ENCODE assay signal across 19 cellular contexts in genomic region chr1:111496398-111496797, GRCh38. TPM values are rescaled to one million over a fixed set of nuclear protein-coding genes. Genes with fewer than 3 reads are reported as not detected.
DNase-seq lines count a peak whose midpoint lies in the region; ATAC-seq, FAIRE-seq and TF ChIP-seq lines count a peak whose summit lies in the region.
"Had no signal": no experiment of that assay in that cellular context is flagged by ENCODE, and none has a peak within 500 bp of the region (broad histone marks: within the 10 kb centered on the region; RNA-seq: fewer than 3 reads in every experiment).

No MANE protein-coding gene starts in this region.

- no peak for TF ChIP-seq RAD21 in GM12878 (IDR thresholded peaks at IDR 0.05; ENCODE audit: insufficient read depth, low read depth, low read length)

- peak; percentile 73 to 83 for ATAC-seq in activated T-cell treated with anti-CD3 and anti-CD28 coated beads, Interleukin-2, amount 50 U/mL, for 4 hours
- ATAC-seq in activated B cell treated with CpG ODN at 0.5 μM for 24 hours (ENCODE audit: low read depth) (peak; percentile 21), GM12878 (peak; percentile 79), GM19035 (IDR thresholded peaks at IDR 0.05; ENCODE audit: unreplicated experiment) (no peak)

- no peaks in the 10 kb centered on the region for H3K36me3 ChIP-seq in GM12878 (ENCODE audit: control insufficient read depth in 2 of 2, insufficient read depth in 2 of 2, low read length in 1 of 2)

- H3K4me2 ChIP-seq in GM12878 (ENCODE audit: control insufficient read depth, insufficient read depth), result no peak overlapping the region
- H3K4me2 ChIP-seq: PC-9 had no signal

- no peaks in the 10 kb centered on the region for H4K20me1 ChIP-seq in GM12878 (ENCODE audit: control insufficient read depth, insufficient read depth)

- peaks cover 16% of the 10 kb centered on the region; the same call in 1 of the 2 replicates for H3K4me1 ChIP-seq in GM12878 (ENCODE audit: control insufficient read depth, insufficient read depth, low read length)
- H3K4me1 ChIP-seq: Caco-2 had no signal

- POLR2A ChIA-PET in activated B cell treated with CpG ODN at 0.5 μM for 24 hours (lab: Charles Lee), result interaction anchor here (2.5 to 4.8 kb wide), 2 partner anchors 11 to 19 kb away, joined by 6 to 42 read pairs; no protein-coding TSS in a partner anchor
- POLR2A ChIA-PET in GM12878 (lab: Charles Lee), result interaction anchor here (1.3 to 1.4 kb wide), 2 partner anchors 14 to 20 kb away, joined by 3 to 4 read pairs; no protein-coding TSS in a partner anchor

- H3K27me3 ChIP-seq in GM12878 (replicated peaks in 1 of 2; ENCODE audit: control insufficient read depth in 2 of 2, insufficient read depth in 2 of 2, low read length in 1 of 2), result no peaks in the 10 kb centered on the region

- peaks cover 15% of the 10 kb centered on the region for H3K9me3 ChIP-seq in GM12878 (replicated peaks; ENCODE audit: control insufficient read depth, insufficient read depth, low read length)
- H3K9me3 ChIP-seq: Caco-2 had no signal

- SMC1A ChIA-PET in GM12878 (lab: Charles Lee; ENCODE audit: uncharacterized antibody, unreplicated experiment), result interaction anchor here (0.7 to 5.4 kb wide), 4 partner anchors 12 to 253 kb away, joined by 3 to 46 read pairs (median 4); no protein-coding TSS in a partner anchor

- H3K36me3 Mint-ChIP-seq in activated T-cell treated with anti-CD3 and anti-CD28 coated beads, Interleukin-2, amount 50 U/mL, for 4 hours (ENCODE audit: insufficient read depth), result no peaks in the 10 kb centered on the region
- no peaks in the 10 kb centered on the region for H3K36me3 Mint-ChIP-seq in activated B cell treated with CpG ODN at 0.5 μM for 24 hours (ENCODE audit: low read depth)
- H3K36me3 Mint-ChIP-seq in stimulated activated naive CD8-positive, alpha-beta T cell treated with anti-CD3 and anti-CD28 coated beads, Interleukin-15, Interleukin-2, amounts not matched to agents 100 ng/mL and 50 ng/mL, for 24 hours (ENCODE audit: low read depth), result peaks cover 8% of the 10 kb centered on the region
- H3K36me3 Mint-ChIP-seq: IgD-negative memory B cell had no signal

- peak overlapping the region; percentile 58 for H3K27ac ChIP-seq in GM12878 (ENCODE audit: control insufficient read depth, insufficient read depth)
- H3K27ac ChIP-seq: PC-9 had no signal

- no peak overlapping the region for H3K27ac Mint-ChIP-seq in activated B cell treated with CpG ODN at 0.5 μM for 24 hours
- H3K27ac Mint-ChIP-seq in stimulated activated naive CD8-positive, alpha-beta T cell treated with anti-CD3 and anti-CD28 coated beads, Interleukin-15, Interleukin-2, amounts not matched to agents 100 ng/mL and 50 ng/mL, for 24 hours, result peak overlapping the region; percentile 69
- H3K27ac Mint-ChIP-seq: IgD-negative memory B cell had no signal

- no peaks in the 10 kb centered on the region for H3K27me3 Mint-ChIP-seq in activated T-cell treated with anti-CD3 and anti-CD28 coated beads, Interleukin-2, amount 50 U/mL, for 4 hours (ENCODE audit: low read depth)
- H3K27me3 Mint-ChIP-seq in activated B cell treated with CpG ODN at 0.5 μM for 24 hours, result no peaks in the 10 kb centered on the region
- no peaks in the 10 kb centered on the region for H3K27me3 Mint-ChIP-seq in stimulated activated naive CD8-positive, alpha-beta T cell treated with anti-CD3 and anti-CD28 coated beads, Interleukin-15, Interleukin-2, amounts not matched to agents 100 ng/mL and 50 ng/mL, for 24 hours
- H3K27me3 Mint-ChIP-seq: IgD-negative memory B cell had no signal

- intact Hi-C loops in activated B cell treated with CpG ODN at 0.5 μM for 24 hours (cut with micrococcal nuclease) (no loop called here), GM12878 (cut with micrococcal nuclease; ENCODE audit: unreplicated experiment) (no loop called here)

- no peak overlapping the region for H3K9ac ChIP-seq in GM12878 (ENCODE audit: control insufficient read depth, insufficient read depth, low read length)

- RAD21 ChIA-PET in GM12878 (lab: Charles Lee; ENCODE audit: unreplicated experiment), result interaction anchor here (0.9 to 2.9 kb wide), 4 partner anchors 11 to 218 kb away, joined by 3 to 14 read pairs (median 6); no protein-coding TSS in a partner anchor

- 72% methylated on average over 4 of the region's 4 CpGs for WGBS in GM12878 (ENCODE audit: insufficient coverage, insufficient replicate concordance, low lambda C conversion rate, missing lambda C conversion rate)

- no TSS peak for BruUV-seq in GM12878 (replicated peaks; lab: Mats Ljungman, UMichigan)

- no peak overlapping the region for H2AFZ ChIP-seq in GM12878 (ENCODE audit: control insufficient read depth, low read depth, low read length)
- H2AFZ ChIP-seq: PC-9 had no signal

- TF ChIP-seq CTCF in activated B cell treated with CpG ODN at 0.5 μM for 24 hours (IDR thresholded peaks at IDR 0.05) (no peak), GM12878 (IDR thresholded peaks at IDR 0.05 in 2 of 3, conservative IDR thresholded peaks at IDR 0.05 in 1 of 3; ENCODE audit: control insufficient read depth in 2 of 3, extremely low read depth in 1 of 3, insufficient read depth in 1 of 3, low read depth in 3 of 3, low read length in 3 of 3) (no peak)

- no peak overlapping the region for H3K4me3 ChIP-seq in GM12878
- H3K4me3 ChIP-seq: PC-9 had no signal

- no peak for FAIRE-seq in GM12878 (lab: Jason Lieb, UNC)
- FAIRE-seq: GM19239 had no signal

- CTCF ChIA-PET in activated B cell treated with CpG ODN at 0.5 μM for 24 hours (lab: Charles Lee) (interaction anchor here (1.1 to 1.6 kb wide), 2 partner anchors 11 to 14 kb away, joined by 3 to 5 read pairs; no protein-coding TSS in a partner anchor), GM12878 (lab: Yijun Ruan, JAX) (interaction anchor here (1.5 to 5.6 kb wide), 4 partner anchors 11 to 259 kb away, joined by 4 to 41 read pairs (median 4); no protein-coding TSS in a partner anchor)

- in situ Hi-C loops in GM12878 (cut with MboI), result loop anchor here (25.0 kb wide), 1 partner anchor 866 kb away; no protein-coding TSS in a partner anchor

- TF ChIP-seq EP300 in GM12878 (IDR thresholded peaks at IDR 0.05; ENCODE audit: borderline replicate concordance in 1 of 2, control insufficient read depth in 1 of 2, low read depth in 2 of 2, low read length in 2 of 2), result no peak

- no peak overlapping the region for H3K4me3 Mint-ChIP-seq in activated T-cell treated with anti-CD3 and anti-CD28 coated beads, Interleukin-2, amount 50 U/mL, for 4 hours
- H3K4me3 Mint-ChIP-seq in activated B cell treated with CpG ODN at 0.5 μM for 24 hours, result no peak overlapping the region
- peak overlapping the region; percentile 27 for H3K4me3 Mint-ChIP-seq in stimulated activated naive CD8-positive, alpha-beta T cell treated with anti-CD3 and anti-CD28 coated beads, Interleukin-15, Interleukin-2, amounts not matched to agents 100 ng/mL and 50 ng/mL, for 24 hours
- H3K4me3 Mint-ChIP-seq: CD14-positive monocyte, IgD-negative memory B cell had no signal

- DNase-seq in activated T-cell treated with anti-CD3 and anti-CD28 coated beads, Interleukin-2, amount 50 U/mL, for 4 hours, result no peak
- DNase-seq in activated T-cell treated with anti-CD3 and anti-CD28 coated beads, Interleukin-2, amount 50 U/mL, for 1 hour, result no peak
- DNase-seq in activated B cell treated with CpG ODN at 0.5 μM for 24 hours (no peak), GM12878 (ENCODE audit: low read depth, low spot score) (no peak), NCI-H2107 treated with DMSO at 0.1 percent for 48 hours (lab: John Stamatoyannopoulos, UW; ENCODE audit: unreplicated experiment) (no peak), NCI-H446 (lab: John Stamatoyannopoulos, UW) (no peak)
- DNase-seq: Caco-2, HCEC 1CT, NCI-H1048, NCI-H146, NCI-H226, PC-9 had no signal

- H3K4me1 Mint-ChIP-seq in activated T-cell treated with anti-CD3 and anti-CD28 coated beads, Interleukin-2, amount 50 U/mL, for 4 hours (ENCODE audit: low read depth), result peaks cover 21% of the 10 kb centered on the region
- peaks cover 17% of the 10 kb centered on the region for H3K4me1 Mint-ChIP-seq in activated B cell treated with CpG ODN at 0.5 μM for 24 hours
- peaks cover 38% of the 10 kb centered on the region for H3K4me1 Mint-ChIP-seq in stimulated activated naive CD8-positive, alpha-beta T cell treated with anti-CD3 and anti-CD28 coated beads, Interleukin-15, Interleukin-2, amounts not matched to agents 100 ng/mL and 50 ng/mL, for 24 hours (ENCODE audit: low read depth)

- H3K9me3 Mint-ChIP-seq in activated T-cell treated with anti-CD3 and anti-CD28 coated beads, Interleukin-2, amount 50 U/mL, for 4 hours, result peaks cover 13% of the 10 kb centered on the region
- peaks cover 4% of the 10 kb centered on the region for H3K9me3 Mint-ChIP-seq in activated B cell treated with CpG ODN at 0.5 μM for 24 hours
- peaks cover 22% of the 10 kb centered on the region for H3K9me3 Mint-ChIP-seq in stimulated activated naive CD8-positive, alpha-beta T cell treated with anti-CD3 and anti-CD28 coated beads, Interleukin-15, Interleukin-2, amounts not matched to agents 100 ng/mL and 50 ng/mL, for 24 hours

- no peaks in the 10 kb centered on the region for H3K79me2 ChIP-seq in GM12878 (ENCODE audit: control insufficient read depth, insufficient read depth, low read length)

- no peak for TF ChIP-seq POLR2A in GM12878 (IDR thresholded peaks at IDR 0.05; ENCODE audit: low read depth, low read length)

RNA-seq across cellular contexts. Expression of gene ADORA3, which starts 7.0 kb away (rescaled TPM):
- not detected for total RNA-seq in activated T-cell treated with anti-CD3 and anti-CD28 coated beads, Interleukin-2, amount 50 U/mL, for 4 hours
- total RNA-seq in activated B cell treated with CpG ODN at 0.5 μM for 24 hours (not detected in 2 replicates), GM12878 (2014; rRNA removed) (0.17 and 0.27 TPM in 2 replicates), GM12878 (2014; rRNA removed; fragmentation: Illumina TruSeq; extraction: Trizol) (0.18 and 0.32 TPM in 2 replicates), GM12878 (2021) (0.18 TPM in 1 of 2 replicates, not detected in the other)
- total RNA-seq in GM12878 (2013; cell fraction: nucleolus; rRNA removed), result not detected in 2 replicates
- 0.16 TPM for polyA plus RNA-seq in GM12878 (2011; ENCODE audit: low read depth)
- polyA plus RNA-seq in GM12878 (2011; rRNA removed) (0.20 and 0.88 TPM in 2 replicates), GM12878 (2014; fragmentation: Illumina TruSeq; extraction: Trizol) (0.29 TPM in 1 of 2 replicates, not detected in the other), GM12878 (2014; fragmentation: Nextera tagmentation; extraction: Ambion mirVana) (under 1 TPM in 1 of 2 experiments, not detected in 1; 0.18 TPM), GM12878 (2014; rRNA removed) (0.06 and 0.22 TPM in 2 replicates), GM12878 (2016; fragmentation: Nextera tagmentation; extraction: Ambion mirVana) (under 1 TPM in 1 of 2 experiments, not detected in 1; 0.14 TPM)
- 0.08 and 0.19 TPM in 2 replicates for polyA plus RNA-seq in GM12878 (2011; cell fraction: cytosol; rRNA removed)
- polyA plus RNA-seq in GM12878 (2011; cell fraction: nucleus; rRNA removed), result 0.21 and 0.67 TPM in 2 replicates
- 0.06 and 0.15 TPM in 2 replicates for polyA plus RNA-seq in GM12878 (2012)
- polyA minus RNA-seq in GM12878 (2011; rRNA and poly(A)+ RNA removed), result not detected in 2 replicates
- polyA minus RNA-seq in GM12878 (2011; cell fraction: cytosol; rRNA and poly(A)+ RNA removed), result not detected in 2 replicates
- polyA minus RNA-seq in GM12878 (2011; cell fraction: nucleus; rRNA and poly(A)+ RNA removed), result 0.24 and 0.29 TPM in 2 replicates
- total RNA-seq: A673, Caco-2, HT1080, PC-9 had no signal

RNA-seq across cellular contexts. Expression of gene TMIGD3, which starts 7.0 kb away (rescaled TPM):
- total RNA-seq in activated T-cell treated with anti-CD3 and anti-CD28 coated beads, Interleukin-2, amount 50 U/mL, for 4 hours, result not detected
- total RNA-seq in activated B cell treated with CpG ODN at 0.5 μM for 24 hours (not detected in 2 replicates), GM12878 (2014; rRNA removed) (0.17 TPM in 1 of 2 replicates, not detected in the other), GM12878 (2014; rRNA removed; fragmentation: Illumina TruSeq; extraction: Trizol) (not detected in 2 replicates), GM12878 (2021) (0.13 TPM in 1 of 2 replicates, not detected in the other)
- 0.35 TPM in 1 of 2 replicates, not detected in the other for total RNA-seq in GM12878 (2013; cell fraction: nucleolus; rRNA removed)
- not detected for polyA plus RNA-seq in GM12878 (2011; ENCODE audit: low read depth)
- polyA plus RNA-seq in GM12878 (2011; rRNA removed) (not detected in 2 replicates), GM12878 (2014; fragmentation: Illumina TruSeq; extraction: Trizol) (not detected in 2 replicates), GM12878 (2014; fragmentation: Nextera tagmentation; extraction: Ambion mirVana) (not detected), GM12878 (2014; rRNA removed) (0.11 TPM in 1 of 2 replicates, not detected in the other), GM12878 (2016; fragmentation: Nextera tagmentation; extraction: Ambion mirVana) (not detected)
- 0.07 TPM in 1 of 2 replicates, not detected in the other for polyA plus RNA-seq in GM12878 (2011; cell fraction: cytosol; rRNA removed)
- polyA plus RNA-seq in GM12878 (2011; cell fraction: nucleus; rRNA removed), result 0.10 and 0.13 TPM in 2 replicates
- polyA plus RNA-seq in GM12878 (2012), result not detected in 2 replicates
- 0.15 TPM in 1 of 2 replicates, not detected in the other for polyA minus RNA-seq in GM12878 (2011; rRNA and poly(A)+ RNA removed)
- not detected in 2 replicates for polyA minus RNA-seq in GM12878 (2011; cell fraction: cytosol; rRNA and poly(A)+ RNA removed)
- not detected in 2 replicates for polyA minus RNA-seq in GM12878 (2011; cell fraction: nucleus; rRNA and poly(A)+ RNA removed)
- total RNA-seq: A673, HT1080, PC-9 had no signal
- polyA plus RNA-seq: IgD-negative memory B cell had no signal

RNA-seq across cellular contexts. Expression of gene C1orf162, which starts 22.6 kb away (rescaled TPM):
- total RNA-seq in activated T-cell treated with anti-CD3 and anti-CD28 coated beads, Interleukin-2, amount 50 U/mL, for 4 hours, result 1 to 10 TPM; 2.6 to 3.6 (median 2.6) TPM
- total RNA-seq in activated B cell treated with CpG ODN at 0.5 μM for 24 hours, result 29.4 and 33.2 TPM in 2 replicates
- total RNA-seq in GM12878 (2013; cell fraction: nucleolus; rRNA removed), result 7.2 and 7.6 TPM in 2 replicates
- total RNA-seq in GM12878 (2014; rRNA removed), result 3.0 and 3.2 TPM in 2 replicates
- total RNA-seq in GM12878 (2014; rRNA removed; fragmentation: Illumina TruSeq; extraction: Trizol), result 4.7 and 5.7 TPM in 2 replicates
- 3.9 and 4.0 TPM in 2 replicates for total RNA-seq in GM12878 (2021)
- 2.1 TPM for polyA plus RNA-seq in GM12878 (2011; ENCODE audit: low read depth)
- 2.4 TPM in 2 replicates for polyA plus RNA-seq in GM12878 (2011; rRNA removed)
- polyA plus RNA-seq in GM12878 (2011; cell fraction: cytosol; rRNA removed), result 0.90 and 1.2 TPM in 2 replicates
- 5.7 and 7.8 TPM in 2 replicates for polyA plus RNA-seq in GM12878 (2011; cell fraction: nucleus; rRNA removed)
- polyA plus RNA-seq in GM12878 (2012), result 0.81 and 1.0 TPM in 2 replicates
- 8.8 and 11.3 TPM in 2 replicates for polyA plus RNA-seq in GM12878 (2014; fragmentation: Illumina TruSeq; extraction: Trizol)
- 10 to 100 TPM in 1 of 2 experiments, 1 to 10 TPM in 1; 8.1 to 11.1 TPM for polyA plus RNA-seq in GM12878 (2014; fragmentation: Nextera tagmentation; extraction: Ambion mirVana)
- 4.5 and 4.6 TPM in 2 replicates for polyA plus RNA-seq in GM12878 (2014; rRNA removed)
- polyA plus RNA-seq in GM12878 (2016; fragmentation: Nextera tagmentation; extraction: Ambion mirVana), result 1 to 10 TPM; 3.3 to 3.4 TPM
- 0.26 and 1.0 TPM in 2 replicates for polyA minus RNA-seq in GM12878 (2011; rRNA and poly(A)+ RNA removed)
- polyA minus RNA-seq in GM12878 (2011; cell fraction: cytosol; rRNA and poly(A)+ RNA removed), result 0.52 TPM in 1 of 2 replicates, not detected in the other
- polyA minus RNA-seq in GM12878 (2011; cell fraction: nucleus; rRNA and poly(A)+ RNA removed), result 1.1 and 1.7 TPM in 2 replicates

RNA-seq across cellular contexts. Expression of gene ATP5PB, which starts 47.1 kb away (rescaled TPM):
- total RNA-seq in activated T-cell treated with anti-CD3 and anti-CD28 coated beads, Interleukin-2, amount 50 U/mL, for 4 hours, result 100 to 1,000 TPM; 301 to 332 (median 319) TPM
- total RNA-seq in activated B cell treated with CpG ODN at 0.5 μM for 24 hours (220 and 229 TPM in 2 replicates), GM12878 (2014; rRNA removed) (475 and 625 TPM in 2 replicates), GM12878 (2014; rRNA removed; fragmentation: Illumina TruSeq; extraction: Trizol) (578 and 594 TPM in 2 replicates), GM12878 (2021) (380 and 389 TPM in 2 replicates)
- 42.7 and 50.3 TPM in 2 replicates for total RNA-seq in GM12878 (2013; cell fraction: nucleolus; rRNA removed)
- polyA plus RNA-seq in GM12878 (2011; ENCODE audit: low read depth), result 268 TPM
- polyA plus RNA-seq in GM12878 (2011; rRNA removed) (728 and 857 TPM in 2 replicates), GM12878 (2014; fragmentation: Illumina TruSeq; extraction: Trizol) (627 and 753 TPM in 2 replicates), GM12878 (2014; fragmentation: Nextera tagmentation; extraction: Ambion mirVana) (1,000 to 10,000 TPM; 1,250 to 1,760 TPM), GM12878 (2014; rRNA removed) (503 and 598 TPM in 2 replicates), GM12878 (2016; fragmentation: Nextera tagmentation; extraction: Ambion mirVana) (100 to 1,000 TPM; 859 to 866 TPM)
- polyA plus RNA-seq in GM12878 (2011; cell fraction: cytosol; rRNA removed), result 362 and 444 TPM in 2 replicates
- polyA plus RNA-seq in GM12878 (2011; cell fraction: nucleus; rRNA removed), result 185 and 197 TPM in 2 replicates
- polyA plus RNA-seq in GM12878 (2012), result 315 and 389 TPM in 2 replicates
- 180 and 268 TPM in 2 replicates for polyA minus RNA-seq in GM12878 (2011; rRNA and poly(A)+ RNA removed)
- polyA minus RNA-seq in GM12878 (2011; cell fraction: cytosol; rRNA and poly(A)+ RNA removed), result 93.7 and 121 TPM in 2 replicates
- 12.6 and 16.7 TPM in 2 replicates for polyA minus RNA-seq in GM12878 (2011; cell fraction: nucleus; rRNA and poly(A)+ RNA removed)

RNA-seq across cellular contexts. Expression of gene WDR77, which starts 47.3 kb away (rescaled TPM):
- total RNA-seq in activated T-cell treated with anti-CD3 and anti-CD28 coated beads, Interleukin-2, amount 50 U/mL, for 4 hours, result 10 to 100 TPM; 89.6 to 95.0 (median 93.7) TPM
- total RNA-seq in activated B cell treated with CpG ODN at 0.5 μM for 24 hours (55.8 and 63.3 TPM in 2 replicates), GM12878 (2014; rRNA removed) (75.3 and 79.8 TPM in 2 replicates), GM12878 (2014; rRNA removed; fragmentation: Illumina TruSeq; extraction: Trizol) (38.6 and 40.2 TPM in 2 replicates), GM12878 (2021) (57.5 and 61.5 TPM in 2 replicates)
- total RNA-seq in GM12878 (2013; cell fraction: nucleolus; rRNA removed), result 19.3 and 27.3 TPM in 2 replicates
- polyA plus RNA-seq in GM12878 (2011; ENCODE audit: low read depth), result 27.3 TPM
- polyA plus RNA-seq in GM12878 (2011; rRNA removed) (60.0 and 113 TPM in 2 replicates), GM12878 (2014; fragmentation: Illumina TruSeq; extraction: Trizol) (69.9 and 72.1 TPM in 2 replicates), GM12878 (2014; fragmentation: Nextera tagmentation; extraction: Ambion mirVana) (10 to 100 TPM; 12.7 to 34.1 TPM), GM12878 (2014; rRNA removed) (56.8 and 64.3 TPM in 2 replicates), GM12878 (2016; fragmentation: Nextera tagmentation; extraction: Ambion mirVana) (100 to 1,000 TPM; 153 to 167 TPM)
- 122 and 132 TPM in 2 replicates for polyA plus RNA-seq in GM12878 (2011; cell fraction: cytosol; rRNA removed)
- polyA plus RNA-seq in GM12878 (2011; cell fraction: nucleus; rRNA removed), result 155 and 168 TPM in 2 replicates
- polyA plus RNA-seq in GM12878 (2012), result 22.4 and 28.9 TPM in 2 replicates
- 114 and 143 TPM in 2 replicates for polyA minus RNA-seq in GM12878 (2011; rRNA and poly(A)+ RNA removed)
- 22.1 and 30.8 TPM in 2 replicates for polyA minus RNA-seq in GM12878 (2011; cell fraction: cytosol; rRNA and poly(A)+ RNA removed)
- 29.0 and 38.2 TPM in 2 replicates for polyA minus RNA-seq in GM12878 (2011; cell fraction: nucleus; rRNA and poly(A)+ RNA removed)
